ENCODE assay signal across 19 cellular contexts in genomic region chr2:20198796-20199361, GRCh38. TPM values are rescaled to one million over a fixed set of nuclear protein-coding genes. Genes with fewer than 3 reads are reported as not detected.
DNase-seq lines count a peak whose midpoint lies in the region; ATAC-seq and TF ChIP-seq lines count a peak whose summit lies in the region.
"Had no signal": no experiment of that assay in that cellular context is flagged by ENCODE, and none has a peak within 500 bp of the region (broad histone marks: within the 10 kb centered on the region; RNA-seq: fewer than 3 reads in every experiment).

No MANE protein-coding gene starts in this region.

- no peak for ATAC-seq in IMR-90 (ENCODE audit: low read depth)
- ATAC-seq in HG03045 (IDR thresholded peaks at IDR 0.05; ENCODE audit: unreplicated experiment), result no peak
- ATAC-seq: activated T-cell treated with anti-CD3 and anti-CD28 coated beads, Interleukin-2, amount 50 U/mL, for 72 hours; K562; stimulated activated naive B cell treated with anti-CD40 and anti-IgM and Interleukin-4, amounts not matched to agents 10 μg/mL and 1 μg/mL and 100 μg/mL, for 72 hours had no signal

- H2AK5ac ChIP-seq in IMR-90 (ENCODE audit: low read depth, low read length), result no peak overlapping the region

- no peaks in the 10 kb centered on the region; the same call in 1 of the 2 replicates for H4K20me1 ChIP-seq in IMR-90 (ENCODE audit: insufficient read depth, low read length)

- no peak overlapping the region for H4K91ac ChIP-seq in IMR-90 (ENCODE audit: insufficient read depth, low read depth, low read length)

- H3K23ac ChIP-seq in IMR-90 (ENCODE audit: low read depth, low read length), result 0 out of 2 replicates have a peak overlapping the region, but pooled peaks have one; percentile 15

- H3K4me3 ChIP-seq in IMR-90 (ENCODE audit: insufficient read depth, low read depth, low read length), result no peak overlapping the region
- H3K4me3 ChIP-seq in epithelial cell of esophagus (ENCODE audit: low read length), result no peak overlapping the region
- no peak overlapping the region for H3K4me3 ChIP-seq in mucosa of rectum (ENCODE audit: low read length in 2 of 2)
- H3K4me3 ChIP-seq in CD4-positive, alpha-beta memory T cell (ENCODE audit: low read length in 2 of 2), result no peak overlapping the region
- H3K4me3 ChIP-seq: hepatocyte, K562 had no signal

- TF ChIP-seq POLR2A in IMR-90 (IDR thresholded peaks at IDR 0.05; ENCODE audit: low read depth, low read length), result no peak

- in situ Hi-C loops in IMR-90 (cut with MboI; ENCODE audit: low sequenced_read_pairs), result no loop called here

- H3K56ac ChIP-seq in IMR-90 (ENCODE audit: extremely low read depth, insufficient read depth, low read length), result no peak overlapping the region

- no peak overlapping the region for H2BK120ac ChIP-seq in IMR-90 (ENCODE audit: low read depth, low read length)

- no peak overlapping the region for H3K4ac ChIP-seq in IMR-90 (ENCODE audit: low read depth, low read length)

- no peak overlapping the region for H3K27ac Mint-ChIP-seq in CD14-positive monocyte
- no peak overlapping the region for H3K27ac Mint-ChIP-seq in CD4-positive, alpha-beta memory T cell
- H3K27ac Mint-ChIP-seq: activated naive CD4-positive, alpha-beta T cell treated with anti-CD3 and anti-CD28 coated beads, Interleukin-2, amount 50 U/mL, for 24 hours; activated T-cell treated with anti-CD3 and anti-CD28 coated beads, Interleukin-2, amount 50 U/mL, for 72 hours; CD8-positive, alpha-beta memory T cell; stimulated activated naive B cell treated with anti-CD40 and anti-IgM and Interleukin-4, amounts not matched to agents 10 μg/mL and 1 μg/mL and 100 μg/mL, for 72 hours had no signal

- no peaks in the 10 kb centered on the region; the same call in 1 of the 2 replicates for H3K27me3 ChIP-seq in IMR-90 (ENCODE audit: control insufficient read depth, insufficient read depth, low read length)
- no peaks in the 10 kb centered on the region for H3K27me3 ChIP-seq in mucosa of rectum (ENCODE audit: control insufficient read depth in 2 of 2, insufficient read depth in 2 of 2, low read length in 2 of 2)
- no peaks in the 10 kb centered on the region for H3K27me3 ChIP-seq in CD4-positive, alpha-beta memory T cell (ENCODE audit: insufficient read depth, low read length)
- H3K27me3 ChIP-seq: hepatocyte, neutrophil had no signal

- H2BK15ac ChIP-seq in IMR-90 (ENCODE audit: low read depth, low read length), result no peak overlapping the region

- no peak overlapping the region; the same call in 1 of the 2 replicates for H3K14ac ChIP-seq in IMR-90 (replicated peaks; ENCODE audit: low read depth, low read length)

- intact Hi-C loops in IMR-90 (cut with micrococcal nuclease) (no loop called here), CD14-positive monocyte (cut with micrococcal nuclease) (no loop called here)
- intact Hi-C loops in CD4-positive, alpha-beta memory T cell (cut with micrococcal nuclease), result no loop called here

- dilution Hi-C loops in IMR-90 (cut with HindIII; ENCODE audit: low sequenced_read_pairs, unreplicated experiment), result no loop called here

- no peak overlapping the region for H4K8ac ChIP-seq in IMR-90 (ENCODE audit: low read depth in 2 of 2, low read length in 2 of 2)

- TF ChIP-seq CTCF in C4-2B (conservative IDR thresholded peaks at IDR 0.05) (no peak), IMR-90 (conservative IDR thresholded peaks at IDR 0.05; ENCODE audit: low read depth, low read length) (no peak), epithelial cell of esophagus (IDR thresholded peaks at IDR 0.05; ENCODE audit: insufficient read depth, low read depth, low read length, missing control alignments) (no peak), CD14-positive monocyte (IDR thresholded peaks at IDR 0.05) (no peak)

- H2BK5ac ChIP-seq in IMR-90 (ENCODE audit: low read depth, low read length, poor library complexity, severe bottlenecking), result no peak overlapping the region

- WGBS in IMR-90 (ENCODE audit: extremely low coverage in 2 of 2, insufficient read length in 1 of 2), 2 experiments, result 67% methylated on average over 1 of the region's 8 CpGs; no CpG with 5 or more reads in 1 of the 2 experiments

- no peak overlapping the region for H3K4me3 Mint-ChIP-seq in CD14-positive monocyte
- no peak overlapping the region for H3K4me3 Mint-ChIP-seq in CD4-positive, alpha-beta memory T cell
- H3K4me3 Mint-ChIP-seq: activated naive CD4-positive, alpha-beta T cell treated with anti-CD3 and anti-CD28 coated beads, Interleukin-2, amount 50 U/mL, for 24 hours; activated T-cell treated with anti-CD3 and anti-CD28 coated beads, Interleukin-2, amount 50 U/mL, for 72 hours; CD8-positive, alpha-beta memory T cell; stimulated activated naive B cell treated with anti-CD40 and anti-IgM and Interleukin-4, amounts not matched to agents 10 μg/mL and 1 μg/mL and 100 μg/mL, for 72 hours had no signal

- BruUV-seq in IMR-90 (replicated peaks; lab: Mats Ljungman, UMichigan), result no TSS peak

- H3K9me3 Mint-ChIP-seq in CD14-positive monocyte, result no peaks in the 10 kb centered on the region
- H3K9me3 Mint-ChIP-seq in CD4-positive, alpha-beta memory T cell, result no peaks in the 10 kb centered on the region
- H3K9me3 Mint-ChIP-seq: activated naive CD4-positive, alpha-beta T cell treated with anti-CD3 and anti-CD28 coated beads, Interleukin-2, amount 50 U/mL, for 24 hours; activated T-cell treated with anti-CD3 and anti-CD28 coated beads, Interleukin-2, amount 50 U/mL, for 72 hours; CD8-positive, alpha-beta memory T cell; stimulated activated naive B cell treated with anti-CD40 and anti-IgM and Interleukin-4, amounts not matched to agents 10 μg/mL and 1 μg/mL and 100 μg/mL, for 72 hours had no signal

- H2AFZ ChIP-seq in IMR-90 (replicated peaks; ENCODE audit: low read length, poor library complexity), result no peak overlapping the region
- H2AFZ ChIP-seq: hepatocyte had no signal

- POLR2A ChIA-PET in IMR-90 (lab: Charles Lee; ENCODE audit: unreplicated experiment), result no interaction called here
- POLR2A ChIA-PET in CD4-positive, alpha-beta memory T cell (lab: Charles Lee; ENCODE audit: partially characterized antibody), result no interaction called here

- CTCF ChIA-PET in IMR-90 (lab: Yijun Ruan, JAX), result no interaction called here
- CTCF ChIA-PET in CD4-positive, alpha-beta memory T cell (lab: Charles Lee; ENCODE audit: partially characterized antibody), result no interaction called here

- H3K9me3 ChIP-seq in IMR-90 (ENCODE audit: control insufficient read depth, insufficient read depth, low read length), result no peaks in the 10 kb centered on the region
- H3K9me3 ChIP-seq in mucosa of rectum (ENCODE audit: control insufficient read depth in 2 of 2, low read length in 2 of 2), result no peaks in the 10 kb centered on the region
- H3K9me3 ChIP-seq in CD4-positive, alpha-beta memory T cell (ENCODE audit: control insufficient read depth in 1 of 2, low read length in 2 of 2), result no peaks in the 10 kb centered on the region
- H3K9me3 ChIP-seq: neutrophil had no signal

- H3K4me2 ChIP-seq in IMR-90 (ENCODE audit: low read depth, low read length), result no peak overlapping the region
- H3K4me2 ChIP-seq: hepatocyte had no signal

- H3K36me3 ChIP-seq in IMR-90 (ENCODE audit: control insufficient read depth, insufficient read depth, low read length), result peaks cover 4% of the 10 kb centered on the region
- peaks cover 23% of the 10 kb centered on the region in 2 donors for H3K36me3 ChIP-seq in mucosa of rectum (ENCODE audit: control insufficient read depth in 2 of 2, insufficient read depth in 2 of 2, low read length in 2 of 2)
- H3K36me3 ChIP-seq in CD4-positive, alpha-beta memory T cell (ENCODE audit: insufficient read depth, low read length), result no peaks in the 10 kb centered on the region
- H3K36me3 ChIP-seq: neutrophil had no signal

- no peaks in the 10 kb centered on the region for H3K4me1 Mint-ChIP-seq in CD14-positive monocyte
- H3K4me1 Mint-ChIP-seq in CD4-positive, alpha-beta memory T cell, result peaks cover 0 to 1% (median 0%) of the 10 kb centered on the region in 4 donors
- H3K4me1 Mint-ChIP-seq: activated naive CD4-positive, alpha-beta T cell treated with anti-CD3 and anti-CD28 coated beads, Interleukin-2, amount 50 U/mL, for 24 hours; CD8-positive, alpha-beta memory T cell; stimulated activated naive B cell treated with anti-CD40 and anti-IgM and Interleukin-4, amounts not matched to agents 10 μg/mL and 1 μg/mL and 100 μg/mL, for 72 hours had no signal

- H3K27ac ChIP-seq in C4-2B (peak overlapping the region; percentile 85), IMR-90 (ENCODE audit: insufficient read depth, low read length) (no peak overlapping the region), mucosa of rectum (ENCODE audit: low read depth in 2 of 2, low read length in 2 of 2) (peak overlapping the region; percentile 95 to 98)
- no peak overlapping the region for H3K27ac ChIP-seq in CD4-positive, alpha-beta memory T cell (ENCODE audit: low read depth, low read length)
- H3K27ac ChIP-seq: hepatocyte, neutrophil, WERI-Rb-1 had no signal

- no peaks in the 10 kb centered on the region for H3K36me3 Mint-ChIP-seq in CD14-positive monocyte
- no peaks in the 10 kb centered on the region for H3K36me3 Mint-ChIP-seq in CD4-positive, alpha-beta memory T cell
- H3K36me3 Mint-ChIP-seq: activated naive CD4-positive, alpha-beta T cell treated with anti-CD3 and anti-CD28 coated beads, Interleukin-2, amount 50 U/mL, for 24 hours; CD8-positive, alpha-beta memory T cell; stimulated activated naive B cell treated with anti-CD40 and anti-IgM and Interleukin-4, amounts not matched to agents 10 μg/mL and 1 μg/mL and 100 μg/mL, for 72 hours had no signal

- no peak for TF ChIP-seq RAD21 in IMR-90 (IDR thresholded peaks at IDR 0.05; ENCODE audit: low read length)

- H3K27me3 Mint-ChIP-seq in CD14-positive monocyte (ENCODE audit: low read depth in 3 of 3), result peaks cover 0 to 4% (median 3%) of the 10 kb centered on the region in 3 donors
- peaks cover 2% of the 10 kb centered on the region in 2 donors for H3K27me3 Mint-ChIP-seq in CD4-positive, alpha-beta memory T cell

- no peak overlapping the region for H4K5ac ChIP-seq in IMR-90 (ENCODE audit: low read depth, low read length)

- H2AK9ac ChIP-seq in IMR-90 (replicated peaks; ENCODE audit: low read depth, low read length, poor library complexity), result no peak overlapping the region

- 0 out of 2 replicates have a peak, but pooled peaks cover 3% of the 10 kb centered on the region for H3K9me1 ChIP-seq in IMR-90 (ENCODE audit: insufficient read depth, low read length)

- H3K9ac ChIP-seq in IMR-90 (ENCODE audit: low read depth, low read length) (no peak overlapping the region), mucosa of rectum (ENCODE audit: low read depth in 1 of 2, low read length in 2 of 2) (peak overlapping the region in 1 of 2 donors; percentile 57)

- H2BK20ac ChIP-seq in IMR-90 (ENCODE audit: low read depth, low read length), result no peak overlapping the region

- H3K4me1 ChIP-seq in IMR-90 (ENCODE audit: control insufficient read depth, insufficient read depth, low read length) (no peaks in the 10 kb centered on the region), mucosa of rectum (ENCODE audit: control insufficient read depth in 2 of 2, insufficient read depth in 2 of 2, low read length in 2 of 2) (peaks cover 39 to 48% of the 10 kb centered on the region in 2 donors)
- no peaks in the 10 kb centered on the region for H3K4me1 ChIP-seq in CD4-positive, alpha-beta memory T cell (ENCODE audit: insufficient read depth, low read length)

- DNase-seq in IMR-90, result no peak
- DNase-seq in epithelial cell of esophagus (ENCODE audit: low read depth), result peak; percentile 49
- DNase-seq in CD14-positive monocyte (ENCODE audit: low spot score), result no peak
- DNase-seq in CD4-positive, alpha-beta memory T cell, result no peak
- DNase-seq in GF-D8 (lab: John Stamatoyannopoulos, UW), result no peak
- DNase-seq: activated T-cell treated with anti-CD3 and anti-CD28 coated beads, Interleukin-2, amount 50 U/mL, for 72 hours; CD8-positive, alpha-beta memory T cell; islet precursor cell; midbrain; stimulated activated naive B cell treated with anti-CD40 and anti-IgM and Interleukin-4, amounts not matched to agents 10 μg/mL and 1 μg/mL and 100 μg/mL, for 72 hours; WERI-Rb-1 had no signal

- no peak overlapping the region for H3K18ac ChIP-seq in IMR-90 (ENCODE audit: low read depth, low read length)

- no peaks in the 10 kb centered on the region for H3K79me1 ChIP-seq in IMR-90 (ENCODE audit: low read depth in 1 of 2, low read length in 2 of 2)

RNA-seq across cellular contexts. Expression of gene SDC1, which starts 26.1 kb away (rescaled TPM):
- 22.0 and 23.6 TPM in 2 replicates for total RNA-seq in IMR-90 (2012; rRNA removed)
- polyA plus RNA-seq in IMR-90 (2012; rRNA removed) (28.3 and 38.8 TPM in 2 replicates), CD14-positive monocyte (not detected)
- 21.6 and 39.0 TPM in 2 replicates for polyA plus RNA-seq in IMR-90 (2012; cell fraction: cytosol; rRNA removed)
- 9.4 and 21.6 TPM in 2 replicates for polyA plus RNA-seq in IMR-90 (2012; cell fraction: nucleus; rRNA removed; ENCODE audit: low replicate concordance)
- total RNA-seq in CD4-positive, alpha-beta memory T cell, result under 1 TPM in 1 of 2 experiments, not detected in 1; 0.09 TPM
- not detected for polyA plus RNA-seq in CD4-positive, alpha-beta memory T cell
- total RNA-seq: T-helper 1 cell treated with Interleukin-12 subunit alpha and Interleukin-12 subunit beta and Interleukin-4 antibody, amounts not matched to agents 30 ng/mL and 1 ng/mL, for 36 hours had no signal
- polyA plus RNA-seq: CD8-positive, alpha-beta memory T cell had no signal

Comparison
In these comparisons a context has a peak if more than half of its experiments do, and no peak if none do; other contexts are left out.
1. H3K27ac ChIP-seq: peak in C4-2B (single experiment) and mucosa of rectum (2 of 2); none in IMR-90 (single experiment) and CD4-positive, alpha-beta memory T cell (single experiment).
2. RNA of gene SDC1, which starts 26.1 kb away (polyA plus RNA-seq): 9.4 to 39.0 TPM in IMR-90; not detected in CD14-positive monocyte and not detected in CD4-positive, alpha-beta memory T cell; every median in the first group is over 10 times any median in the second.